Comparison of ENCODE assay signal across 30 cellular contexts in genomic region chr6:32105433-32105832, GRCh38. TPM values are rescaled to one million over a fixed set of nuclear protein-coding genes. Genes with fewer than 3 reads are reported as not detected.
A peak's percentile ranks its signal among the peaks of the same experiment; 100 is the strongest.
DNase-seq lines count a peak whose midpoint lies in the region; ATAC-seq and TF ChIP-seq lines count a peak whose summit lies in the region.
"Had no signal": no experiment of that assay in that cellular context is flagged by ENCODE, and none has a peak within 500 bp of the region (broad histone marks: within the 10 kb centered on the region; RNA-seq: fewer than 3 reads in every experiment).

No MANE protein-coding gene starts in this region.

- H3K36me3 ChIP-seq in GM23248 (ENCODE audit: low read depth) (no peaks in the 10 kb centered on the region), SK-N-SH (replicated peaks in 1 of 2; ENCODE audit: control insufficient read depth in 1 of 2, insufficient read depth in 2 of 2, low read length in 1 of 2) (no peaks in the 10 kb centered on the region), endodermal cell (ENCODE audit: control insufficient read depth, insufficient read depth, low read length) (no peaks in the 10 kb centered on the region), uterus (no peaks in the 10 kb centered on the region), Karpas-422 (ENCODE audit: insufficient read depth, low read length) (no peaks in the 10 kb centered on the region)
- H3K36me3 ChIP-seq: cardiac muscle cell, gastrocnemius medialis, pancreas, sigmoid colon, SJCRH30, thoracic aorta had no signal

- DNase-seq in GM23248, result peak; percentile 64
- DNase-seq in SK-N-SH, result no peak
- peak; percentile 78 for DNase-seq in endodermal cell
- no peak for DNase-seq in uterus
- DNase-seq in Karpas-422, result no peak
- no peak for DNase-seq in activated CD8-positive, alpha-beta T cell treated with anti-CD3 and anti-CD28 coated beads for 36 hours
- no peak for DNase-seq in amygdala (lab: John Stamatoyannopoulos, UW)
- DNase-seq: activated B cell treated with CpG ODN at 0.5 μM for 24 hours; activated CD4-positive, alpha-beta T cell treated with anti-CD3 and anti-CD28 coated beads, Interleukin-2, amount 50 U/mL, for 48 hours; activated gamma-delta T cell treated with Interleukin-2 at 50 U/mL for 16 hours; Calu3; dorsolateral prefrontal cortex; EL; gastrocnemius medialis; HFFc6; kidney glomerular epithelial cell; NCI-H187; NCI-H774; pancreas; sigmoid colon; SJCRH30; T-helper 2 cell had no signal

- no peak for TF ChIP-seq EP300 in SK-N-SH (IDR thresholded peaks at IDR 0.05; ENCODE audit: borderline replicate concordance in 1 of 2, low read depth in 1 of 2, low read length in 1 of 2)

- no peak overlapping the region for H3K27ac Mint-ChIP-seq in endodermal cell
- H3K27ac Mint-ChIP-seq in activated CD8-positive, alpha-beta T cell treated with anti-CD3 and anti-CD28 coated beads for 36 hours, result no peak overlapping the region
- H3K27ac Mint-ChIP-seq: activated B cell treated with CpG ODN at 0.5 μM for 24 hours; HFFc6; memory B cell; stimulated activated effector memory CD8-positive, alpha-beta T cell treated with anti-CD3 and anti-CD28 coated beads, Interleukin-12 subunit alpha, Interleukin-12 subunit beta, amount 100 ng/mL, for 72 hours had no signal

- H3K4me3 ChIP-seq in GM23248, result no peak overlapping the region
- no peak overlapping the region for H3K4me3 ChIP-seq in SK-N-SH (ENCODE audit: low read depth in 2 of 2, low read length in 1 of 2)
- H3K4me3 ChIP-seq in endodermal cell (ENCODE audit: low read length), result no peak overlapping the region
- no peak overlapping the region for H3K4me3 ChIP-seq in uterus
- no peak overlapping the region for H3K4me3 ChIP-seq in Karpas-422 (ENCODE audit: low read length)
- H3K4me3 ChIP-seq: BLaER1 treated with 17β-estradiol and CSF1 and Interleukin-3, amounts not matched to agents 10 nM and 100 nM; cardiac muscle cell; dorsolateral prefrontal cortex; gastrocnemius medialis; pancreas; sigmoid colon; SJCRH30; thoracic aorta had no signal

- no peak for TF ChIP-seq CTCF in SK-N-SH (IDR thresholded peaks at IDR 0.05)
- TF ChIP-seq CTCF in endodermal cell (conservative IDR thresholded peaks at IDR 0.05), result no peak
- no peak for TF ChIP-seq CTCF in uterus (IDR thresholded peaks at IDR 0.05)
- TF ChIP-seq CTCF in activated CD8-positive, alpha-beta T cell treated with anti-CD3 and anti-CD28 coated beads for 36 hours (IDR thresholded peaks at IDR 0.05), result no peak

- in situ Hi-C loops in GM23248 (cut with MboI), result no loop called here

- H3K4me2 ChIP-seq in GM23248 (ENCODE audit: unreplicated experiment) (no peak overlapping the region), SK-N-SH (no peak overlapping the region), Karpas-422 (ENCODE audit: low read depth, low read length, poor library complexity, severe bottlenecking) (no peak overlapping the region)
- H3K4me2 ChIP-seq: BLaER1 treated with 17β-estradiol and CSF1 and Interleukin-3, amounts not matched to agents 10 nM and 100 nM had no signal

- no peak overlapping the region for H3K4me3 Mint-ChIP-seq in endodermal cell
- H3K4me3 Mint-ChIP-seq in activated CD8-positive, alpha-beta T cell treated with anti-CD3 and anti-CD28 coated beads for 36 hours, result no peak overlapping the region
- H3K4me3 Mint-ChIP-seq: activated B cell treated with CpG ODN at 0.5 μM for 24 hours; HFFc6; memory B cell; naive thymus-derived CD8-positive, alpha-beta T cell; stimulated activated effector memory CD8-positive, alpha-beta T cell treated with anti-CD3 and anti-CD28 coated beads, Interleukin-12 subunit alpha, Interleukin-12 subunit beta, amount 100 ng/mL, for 72 hours had no signal

- H3K9me3 Mint-ChIP-seq in endodermal cell, result no peaks in the 10 kb centered on the region
- no peaks in the 10 kb centered on the region for H3K9me3 Mint-ChIP-seq in activated CD8-positive, alpha-beta T cell treated with anti-CD3 and anti-CD28 coated beads for 36 hours
- H3K9me3 Mint-ChIP-seq: activated B cell treated with CpG ODN at 0.5 μM for 24 hours; HFFc6; memory B cell; naive thymus-derived CD8-positive, alpha-beta T cell; stimulated activated effector memory CD8-positive, alpha-beta T cell treated with anti-CD3 and anti-CD28 coated beads, Interleukin-12 subunit alpha, Interleukin-12 subunit beta, amount 100 ng/mL, for 72 hours had no signal

- intact Hi-C loops in uterus (cut with DNase I; ENCODE audit: low total_unique reads), result no loop called here
- intact Hi-C loops in activated CD8-positive, alpha-beta T cell treated with anti-CD3 and anti-CD28 coated beads for 36 hours (cut with micrococcal nuclease), result no loop called here

- no peak for ATAC-seq in activated CD8-positive, alpha-beta T cell treated with anti-CD3 and anti-CD28 coated beads for 36 hours
- ATAC-seq: gastrocnemius medialis; naive thymus-derived CD8-positive, alpha-beta T cell; Panc1; pancreas; stimulated activated effector memory CD8-positive, alpha-beta T cell treated with anti-CD3 and anti-CD28 coated beads, Interleukin-12 subunit alpha, Interleukin-12 subunit beta, amount 100 ng/mL, for 72 hours had no signal

- peaks cover 16% of the 10 kb centered on the region for H3K4me1 Mint-ChIP-seq in endodermal cell
- peaks cover 17% of the 10 kb centered on the region for H3K4me1 Mint-ChIP-seq in activated CD8-positive, alpha-beta T cell treated with anti-CD3 and anti-CD28 coated beads for 36 hours (ENCODE audit: low read depth)

- H3K27ac ChIP-seq in GM23248, result no peak overlapping the region
- H3K27ac ChIP-seq in SK-N-SH (ENCODE audit: low read depth in 2 of 2, low read length in 1 of 2), result no peak overlapping the region
- H3K27ac ChIP-seq in endodermal cell (ENCODE audit: low read depth, low read length), result no peak overlapping the region
- peak overlapping the region; percentile 93 to 94 for H3K27ac ChIP-seq in uterus
- H3K27ac ChIP-seq in Karpas-422 (ENCODE audit: low read length), result no peak overlapping the region
- H3K27ac ChIP-seq: BLaER1 treated with 17β-estradiol and CSF1 and Interleukin-3, amounts not matched to agents 10 nM and 100 nM; cardiac muscle cell; dorsolateral prefrontal cortex; pancreas; SJCRH30 had no signal

- H3K79me2 ChIP-seq in GM23248 (ENCODE audit: insufficient read depth) (no peaks in the 10 kb centered on the region), SK-N-SH (ENCODE audit: insufficient read depth) (no peaks in the 10 kb centered on the region), Karpas-422 (ENCODE audit: low read length) (no peaks in the 10 kb centered on the region)

- peaks cover 25% of the 10 kb centered on the region for H3K4me1 ChIP-seq in GM23248 (ENCODE audit: insufficient read depth)
- H3K4me1 ChIP-seq in SK-N-SH (ENCODE audit: control insufficient read depth in 1 of 2, insufficient read depth in 2 of 2, low read depth in 1 of 2, low read length in 1 of 2), result peaks cover 0 to 9% of the 10 kb centered on the region in 2 experiments; a peak in 3 of 4 replicates
- H3K4me1 ChIP-seq in endodermal cell (ENCODE audit: control insufficient read depth, insufficient read depth, low read length), result peaks cover 9% of the 10 kb centered on the region
- peaks cover 0 to 8% of the 10 kb centered on the region in 2 donors for H3K4me1 ChIP-seq in uterus
- no peaks in the 10 kb centered on the region for H3K4me1 ChIP-seq in Karpas-422 (ENCODE audit: low read length)

- CTCF ChIA-PET in SK-N-SH (lab: Yijun Ruan, JAX), result interaction anchor here (1.0 to 5.8 kb wide), 2 partner anchors 12 to 16 kb away, joined by 4 to 33 read pairs; no protein-coding TSS in a partner anchor
- CTCF ChIA-PET in activated CD8-positive, alpha-beta T cell treated with anti-CD3 and anti-CD28 coated beads for 36 hours (lab: Charles Lee), result no interaction called here

- no peaks in the 10 kb centered on the region for H3K9me3 ChIP-seq in GM23248 (ENCODE audit: low read depth)
- H3K9me3 ChIP-seq in SK-N-SH, result no peaks in the 10 kb centered on the region
- H3K9me3 ChIP-seq in endodermal cell (ENCODE audit: control insufficient read depth, low read length), result no peaks in the 10 kb centered on the region
- no peaks in the 10 kb centered on the region for H3K9me3 ChIP-seq in uterus
- H3K9me3 ChIP-seq in Karpas-422 (ENCODE audit: low read length), result no peaks in the 10 kb centered on the region
- H3K9me3 ChIP-seq: BLaER1 treated with 17β-estradiol and CSF1 and Interleukin-3, amounts not matched to agents 10 nM and 100 nM; gastrocnemius medialis; pancreas; sigmoid colon; SJCRH30; thoracic aorta had no signal

- H3K9ac ChIP-seq in GM23248 (no peak overlapping the region), SK-N-SH (no peak overlapping the region), endodermal cell (ENCODE audit: extremely low read depth, low read length, poor library complexity, severe bottlenecking) (no peak overlapping the region), Karpas-422 (ENCODE audit: low read length) (no peak overlapping the region)
- H3K9ac ChIP-seq: BLaER1 treated with 17β-estradiol and CSF1 and Interleukin-3, amounts not matched to agents 10 nM and 100 nM had no signal

- H3K27me3 Mint-ChIP-seq in endodermal cell (ENCODE audit: insufficient read depth), result peaks cover 54% of the 10 kb centered on the region
- peaks cover 11% of the 10 kb centered on the region for H3K27me3 Mint-ChIP-seq in activated CD8-positive, alpha-beta T cell treated with anti-CD3 and anti-CD28 coated beads for 36 hours

- 89 to 92% methylated on average over 4 of the region's 4 CpGs for WGBS in GM23248 (ENCODE audit: low coverage in 1 of 2, low lambda C conversion rate in 2 of 2, missing lambda C conversion rate in 2 of 2), 2 experiments
- 15% methylated on average over 4 of the region's 4 CpGs for WGBS in SK-N-SH (ENCODE audit: low lambda C conversion rate)
- 71 to 74% methylated on average over 3 to 4 of the region's 4 CpGs for WGBS in endodermal cell (ENCODE audit: insufficient coverage in 1 of 2, insufficient read length in 1 of 2), 2 experiments

- H3K27me3 ChIP-seq in GM23248 (replicated peaks; ENCODE audit: insufficient read depth) (no peaks in the 10 kb centered on the region), SK-N-SH (ENCODE audit: insufficient read depth) (peaks cover 10% of the 10 kb centered on the region), endodermal cell (ENCODE audit: control insufficient read depth, insufficient read depth, low read length, poor library complexity, severe bottlenecking) (peaks cover 27% of the 10 kb centered on the region), uterus (no peaks in the 10 kb centered on the region), Karpas-422 (ENCODE audit: low read length) (no peaks in the 10 kb centered on the region)
- H3K27me3 ChIP-seq: BLaER1 treated with 17β-estradiol and CSF1 and Interleukin-3, amounts not matched to agents 10 nM and 100 nM; cardiac muscle cell; pancreas; SJCRH30 had no signal

- H3K9me2 ChIP-seq in GM23248 (ENCODE audit: insufficient read depth) (no peaks in the 10 kb centered on the region), SK-N-SH (no peaks in the 10 kb centered on the region), Karpas-422 (replicated peaks; ENCODE audit: insufficient read depth, low read length) (no peaks in the 10 kb centered on the region)

- H3K36me3 Mint-ChIP-seq in endodermal cell (ENCODE audit: low read depth), result no peaks in the 10 kb centered on the region
- no peaks in the 10 kb centered on the region for H3K36me3 Mint-ChIP-seq in activated CD8-positive, alpha-beta T cell treated with anti-CD3 and anti-CD28 coated beads for 36 hours (ENCODE audit: low read depth)

- H4K20me1 ChIP-seq in GM23248 (ENCODE audit: insufficient read depth), result no peaks in the 10 kb centered on the region
- no peaks in the 10 kb centered on the region for H4K20me1 ChIP-seq in SK-N-SH (ENCODE audit: insufficient read depth)
- H4K20me1 ChIP-seq in Karpas-422 (ENCODE audit: insufficient read depth, low read depth, low read length), result no peaks in the 10 kb centered on the region

- POLR2A ChIA-PET in SK-N-SH (lab: Yijun Ruan, JAX), result no interaction called here
- POLR2A ChIA-PET in activated CD8-positive, alpha-beta T cell treated with anti-CD3 and anti-CD28 coated beads for 36 hours (lab: Charles Lee), result no interaction called here

- no peak for TF ChIP-seq RAD21 in SK-N-SH (IDR thresholded peaks at IDR 0.05; ENCODE audit: low read length)

- H3F3A ChIP-seq in GM23248 (ENCODE audit: insufficient read depth) (0 out of 2 replicates have a peak, but pooled peaks cover 4% of the 10 kb centered on the region), SK-N-SH (replicated peaks; ENCODE audit: insufficient read depth) (no peaks in the 10 kb centered on the region)

- no peak overlapping the region for H2AFZ ChIP-seq in GM23248
- no peak overlapping the region for H2AFZ ChIP-seq in SK-N-SH (ENCODE audit: low read depth)
- H2AFZ ChIP-seq in Karpas-422 (ENCODE audit: low read length), result no peak overlapping the region

- TF ChIP-seq POLR2A in uterus (IDR thresholded peaks at IDR 0.05), result no peak

RNA-seq across cellular contexts. Expression of gene TNXB, which starts 3.7 kb away (rescaled TPM):
- total RNA-seq in GM23248 (2014; rRNA removed; shearing (Covaris generic)), result 23.5 and 23.8 TPM in 2 replicates
- polyA plus RNA-seq in GM23248 (2016; fragmentation: Nextera tagmentation; extraction: Ambion mirVana) (5.2 TPM in 2 replicates), SK-N-SH (2012; rRNA removed) (0.48 and 0.55 TPM in 2 replicates)
- 0.07 and 0.13 TPM in 2 replicates for polyA plus RNA-seq in SK-N-SH (2012; cell fraction: cytosol; rRNA removed)
- polyA plus RNA-seq in SK-N-SH (2012; cell fraction: nucleus; rRNA removed), result 1.5 and 1.7 TPM in 2 replicates
- total RNA-seq in endodermal cell (1 to 10 TPM; 4.0 to 9.3 TPM), uterus (100 to 1,000 TPM in 3 of 4 donors, 10 to 100 TPM in 1; 90.6 to 217 (median 181) TPM)
- polyA plus RNA-seq in endodermal cell (2013, experiment 1 of 2), result 2.2 TPM
- polyA plus RNA-seq in endodermal cell (2013, experiment 2 of 2), result 3.7 TPM
- total RNA-seq in Karpas-422 (2014; rRNA removed; shearing (Covaris generic); ENCODE audit: low replicate concordance), result 0.22 and 2.1 TPM in 2 replicates
- 1 to 10 TPM; 1.8 to 3.7 TPM for total RNA-seq in activated CD8-positive, alpha-beta T cell treated with anti-CD3 and anti-CD28 coated beads for 36 hours

RNA-seq across cellular contexts. Expression of gene ATF6B, which starts 22.6 kb away (rescaled TPM):
- 33.3 and 37.3 TPM in 2 replicates for total RNA-seq in GM23248 (2014; rRNA removed; shearing (Covaris generic))
- polyA plus RNA-seq in GM23248 (2016; fragmentation: Nextera tagmentation; extraction: Ambion mirVana), result 51.7 and 54.1 TPM in 2 replicates
- polyA plus RNA-seq in SK-N-SH (2012; rRNA removed), result 61.3 and 73.0 TPM in 2 replicates
- polyA plus RNA-seq in SK-N-SH (2012; cell fraction: cytosol; rRNA removed), result 24.6 and 34.3 TPM in 2 replicates
- 148 and 162 TPM in 2 replicates for polyA plus RNA-seq in SK-N-SH (2012; cell fraction: nucleus; rRNA removed)
- total RNA-seq in endodermal cell, result 10 to 100 TPM; 54.5 to 60.3 TPM
- polyA plus RNA-seq in endodermal cell (2013, experiment 1 of 2), result 67.3 TPM
- 61.1 TPM for polyA plus RNA-seq in endodermal cell (2013, experiment 2 of 2)
- 100 to 1,000 TPM in 1 of 4 donors, 10 to 100 TPM in 3; 16.4 to 121 (median 33.6) TPM for total RNA-seq in uterus
- total RNA-seq in Karpas-422 (2014; rRNA removed; shearing (Covaris generic); ENCODE audit: low replicate concordance), result 51.3 and 62.5 TPM in 2 replicates
- 10 to 100 TPM; 54.1 to 55.2 TPM for total RNA-seq in activated CD8-positive, alpha-beta T cell treated with anti-CD3 and anti-CD28 coated beads for 36 hours

RNA-seq across cellular contexts. Expression of gene FKBPL, which starts 24.7 kb away (rescaled TPM):
- 2.9 and 5.3 TPM in 2 replicates for total RNA-seq in GM23248 (2014; rRNA removed; shearing (Covaris generic))
- 6.2 and 6.9 TPM in 2 replicates for polyA plus RNA-seq in GM23248 (2016; fragmentation: Nextera tagmentation; extraction: Ambion mirVana)
- 2.7 and 3.5 TPM in 2 replicates for polyA plus RNA-seq in SK-N-SH (2012; rRNA removed)
- 2.4 and 2.6 TPM in 2 replicates for polyA plus RNA-seq in SK-N-SH (2012; cell fraction: cytosol; rRNA removed)
- 2.9 and 3.3 TPM in 2 replicates for polyA plus RNA-seq in SK-N-SH (2012; cell fraction: nucleus; rRNA removed)
- total RNA-seq in endodermal cell, result 1 to 10 TPM; 9.2 to 9.6 TPM
- 8.7 TPM for polyA plus RNA-seq in endodermal cell (2013, experiment 1 of 2)
- polyA plus RNA-seq in endodermal cell (2013, experiment 2 of 2), result 9.2 TPM
- 10 to 100 TPM in 1 of 4 donors, 1 to 10 TPM in 3; 1.3 to 10.3 (median 5.1) TPM for total RNA-seq in uterus
- total RNA-seq in Karpas-422 (2014; rRNA removed; shearing (Covaris generic); ENCODE audit: low replicate concordance), result 7.0 and 12.4 TPM in 2 replicates
- total RNA-seq in activated CD8-positive, alpha-beta T cell treated with anti-CD3 and anti-CD28 coated beads for 36 hours, result 1 to 10 TPM; 5.3 to 5.8 TPM

RNA-seq across cellular contexts. Expression of gene PRRT1, which starts 46.3 kb away (rescaled TPM):
- total RNA-seq in GM23248 (2014; rRNA removed; shearing (Covaris generic)), result 1.2 TPM in 1 of 2 replicates, not detected in the other
- polyA plus RNA-seq in GM23248 (2016; fragmentation: Nextera tagmentation; extraction: Ambion mirVana) (2.1 and 2.2 TPM in 2 replicates), SK-N-SH (2012; rRNA removed) (1.2 and 1.5 TPM in 2 replicates)
- 0.72 and 1.2 TPM in 2 replicates for polyA plus RNA-seq in SK-N-SH (2012; cell fraction: cytosol; rRNA removed)
- polyA plus RNA-seq in SK-N-SH (2012; cell fraction: nucleus; rRNA removed), result 9.8 and 14.4 TPM in 2 replicates
- total RNA-seq in endodermal cell (1 to 10 TPM; 2.0 to 3.0 TPM), uterus (1 to 10 TPM in 2 of 4 donors, not detected in 2; 8.0 to 9.4 TPM)
- 5.9 TPM for polyA plus RNA-seq in endodermal cell (2013, experiment 1 of 2)
- polyA plus RNA-seq in endodermal cell (2013, experiment 2 of 2), result 5.8 TPM
- 0.29 and 0.75 TPM in 2 replicates for total RNA-seq in Karpas-422 (2014; rRNA removed; shearing (Covaris generic); ENCODE audit: low replicate concordance)
- 1 to 10 TPM; 1.1 to 1.6 TPM for total RNA-seq in activated CD8-positive, alpha-beta T cell treated with anti-CD3 and anti-CD28 coated beads for 36 hours
- total RNA-seq: activated B cell treated with CpG ODN at 0.5 μM for 24 hours, epithelial cell of proximal tubule had no signal

RNA-seq across cellular contexts. Expression of gene PPT2, which starts 48.5 kb away (rescaled TPM):
- 12.8 and 16.2 TPM in 2 replicates for total RNA-seq in GM23248 (2014; rRNA removed; shearing (Covaris generic))
- 10.3 and 14.3 TPM in 2 replicates for polyA plus RNA-seq in GM23248 (2016; fragmentation: Nextera tagmentation; extraction: Ambion mirVana)
- polyA plus RNA-seq in SK-N-SH (2012; rRNA removed), result 32.7 and 42.1 TPM in 2 replicates
- 20.3 and 24.4 TPM in 2 replicates for polyA plus RNA-seq in SK-N-SH (2012; cell fraction: cytosol; rRNA removed)
- polyA plus RNA-seq in SK-N-SH (2012; cell fraction: nucleus; rRNA removed), result 62.6 and 76.3 TPM in 2 replicates
- total RNA-seq in endodermal cell, result 10 to 100 TPM; 51.1 to 65.3 TPM
- 39.5 TPM for polyA plus RNA-seq in endodermal cell (2013, experiment 1 of 2)
- 33.9 TPM for polyA plus RNA-seq in endodermal cell (2013, experiment 2 of 2)
- 10 to 100 TPM; 19.0 to 35.1 (median 28.9) TPM for total RNA-seq in uterus
- 14.4 and 27.9 TPM in 2 replicates for total RNA-seq in Karpas-422 (2014; rRNA removed; shearing (Covaris generic); ENCODE audit: low replicate concordance)
- total RNA-seq in activated CD8-positive, alpha-beta T cell treated with anti-CD3 and anti-CD28 coated beads for 36 hours, result 10 to 100 TPM; 14.4 to 21.7 TPM

Comparison
In these comparisons a context has a peak if more than half of its experiments do, and no peak if none do; other contexts are left out.
1. DNase-seq: peak in GM23248 (single experiment) and endodermal cell (single experiment); none in SK-N-SH (single experiment), uterus (0 of 2), Karpas-422 (single experiment), activated CD8-positive, alpha-beta T cell treated with anti-CD3 and anti-CD28 coated beads for 36 hours (single experiment) and amygdala (0 of 56).
2. H3K27ac ChIP-seq: peak in uterus (2 of 2); none in GM23248 (single experiment), SK-N-SH (0 of 2), endodermal cell (single experiment) and Karpas-422 (single experiment).